ENCODE assay signal across 10 cellular contexts in the genomic region with DNA sequence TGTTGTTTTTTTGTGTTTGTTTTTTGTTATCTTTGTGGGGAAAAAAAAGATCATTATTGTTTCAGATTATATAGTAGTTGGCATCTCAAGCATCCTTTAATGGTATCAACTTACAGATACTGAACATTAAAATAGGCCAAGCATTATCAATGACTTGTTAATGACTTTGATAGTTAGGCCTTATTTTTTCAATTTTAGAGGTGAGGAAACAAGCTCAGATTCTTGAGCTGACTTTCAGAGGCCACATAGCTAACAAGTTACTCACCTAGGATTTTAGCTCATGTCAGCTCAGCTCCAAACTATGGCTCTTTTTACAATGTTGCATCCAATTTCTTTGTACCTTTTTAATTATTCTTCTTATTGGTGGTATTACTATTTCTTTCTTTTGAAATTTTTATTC. TPM values are rescaled to one million over a fixed set of nuclear protein-coding genes. Genes with fewer than 3 reads are reported as not detected.
DNase-seq lines count a peak whose midpoint lies in the region; ATAC-seq and TF ChIP-seq lines count a peak whose summit lies in the region.
"Had no signal": no experiment of that assay in that cellular context is flagged by ENCODE, and none has a peak within 500 bp of the region (broad histone marks: within the 10 kb centered on the region; RNA-seq: fewer than 3 reads in every experiment).

No MANE protein-coding gene starts in this region.

- DNase-seq in CD8-positive, alpha-beta T cell: no peak
- DNase-seq in astrocyte of the spinal cord (ENCODE audit: low read depth, low spot score) (peak; percentile 38), COR-L47 (lab: John Stamatoyannopoulos, UW) (no peak), left colon (no peak), DMS153 (lab: John Stamatoyannopoulos, UW) (no peak)
- DNase-seq: activated CD8-positive, alpha-beta memory T cell treated with anti-CD3 and anti-CD28 coated beads, Interleukin-2, amount 50 U/mL, for 48 hours had no signal

- H3K36me3 ChIP-seq in CD8-positive, alpha-beta T cell (ENCODE audit: insufficient read depth, low read length): no peaks in the 10 kb centered on the region
- H3K36me3 ChIP-seq in KOPT-K1 (ENCODE audit: insufficient read depth, low read length) (no peaks in the 10 kb centered on the region), mucosa of rectum (ENCODE audit: control insufficient read depth in 2 of 2, insufficient read depth in 2 of 2, low read length in 2 of 2) (no peaks in the 10 kb centered on the region)

- peaks cover 44% of the 10 kb centered on the region for H3K4me1 Mint-ChIP-seq in CD8-positive, alpha-beta T cell (ENCODE audit: low read depth)

- peak overlapping the region; percentile 99 for H3K4me3 Mint-ChIP-seq in CD8-positive, alpha-beta T cell

- no peaks in the 10 kb centered on the region for H3K27me3 Mint-ChIP-seq in CD8-positive, alpha-beta T cell (ENCODE audit: low read depth)

- H3K4me3 ChIP-seq in CD8-positive, alpha-beta T cell (ENCODE audit: low read depth, low read length): no peak overlapping the region
- H3K4me3 ChIP-seq in astrocyte of the spinal cord (ENCODE audit: low read depth, low read length): no peak overlapping the region
- H3K4me3 ChIP-seq in mucosa of rectum (ENCODE audit: low read length in 2 of 2): peak overlapping the region in 1 of 2 donors; percentile 15

- peak overlapping the region; percentile 97 for H3K27ac ChIP-seq in CD8-positive, alpha-beta T cell (ENCODE audit: low read depth, low read length)
- H3K27ac ChIP-seq in KOPT-K1 (ENCODE audit: low read depth, low read length, poor library complexity, severe bottlenecking) (peak overlapping the region; percentile 58), mucosa of rectum (ENCODE audit: low read depth in 2 of 2, low read length in 2 of 2) (peak overlapping the region; percentile 66 to 89)

- in situ Hi-C loops in astrocyte of the spinal cord (cut with HindIII; ENCODE audit: low sequenced_read_pairs): no loop called here

- TF ChIP-seq CTCF in CD8-positive, alpha-beta T cell (IDR thresholded peaks at IDR 0.05): no peak
- no peak for TF ChIP-seq CTCF in astrocyte of the spinal cord (IDR thresholded peaks at IDR 0.05; ENCODE audit: low read depth, low read length)

- H3K36me3 Mint-ChIP-seq in CD8-positive, alpha-beta T cell: peaks cover 30% of the 10 kb centered on the region

- ATAC-seq in CD8-positive, alpha-beta T cell: no peak
- no peak for ATAC-seq in HG03196 (IDR thresholded peaks at IDR 0.05; ENCODE audit: unreplicated experiment)
- ATAC-seq in left colon: no peak

- CTCF ChIA-PET in CD8-positive, alpha-beta T cell (lab: Charles Lee): interaction anchor here (0.8 to 11.1 kb wide), 9 partner anchors 15 to 167 kb away, joined by 3 to 84 read pairs (median 4); a partner anchor contains a TSS

- H3K27ac Mint-ChIP-seq in CD8-positive, alpha-beta T cell: peak overlapping the region; percentile 97

- POLR2A ChIA-PET in CD8-positive, alpha-beta T cell (lab: Charles Lee): interaction anchor here (0.6 to 7.8 kb wide), 9 partner anchors 9 to 145 kb away, joined by 3 to 52 read pairs (median 6); a partner anchor contains a TSS

- intact Hi-C loops in CD8-positive, alpha-beta T cell (cut with DNase I, micrococcal nuclease): loop anchor here (1.0 to 10.0 kb wide), 3 partner anchors 97 to 340 kb away; a partner anchor contains a TSS
- intact Hi-C loops in left colon (cut with DNase I, micrococcal nuclease): no loop called here

- H3K4me1 ChIP-seq in CD8-positive, alpha-beta T cell (ENCODE audit: insufficient read depth, low read length): peaks cover 32% of the 10 kb centered on the region
- H3K4me1 ChIP-seq in mucosa of rectum (ENCODE audit: control insufficient read depth in 2 of 2, insufficient read depth in 2 of 2, low read length in 2 of 2): peaks cover 13 to 21% of the 10 kb centered on the region in 2 donors

- H3K9me3 ChIP-seq in CD8-positive, alpha-beta T cell (ENCODE audit: low read length): no peaks in the 10 kb centered on the region
- H3K9me3 ChIP-seq in KOPT-K1 (ENCODE audit: insufficient read depth, low read length, poor library complexity, severe bottlenecking) (no peaks in the 10 kb centered on the region), mucosa of rectum (ENCODE audit: control insufficient read depth in 2 of 2, low read length in 2 of 2) (no peaks in the 10 kb centered on the region)

- no peaks in the 10 kb centered on the region for H3K9me3 Mint-ChIP-seq in CD8-positive, alpha-beta T cell

- H3K27me3 ChIP-seq in CD8-positive, alpha-beta T cell (ENCODE audit: insufficient read depth, low read length): no peaks in the 10 kb centered on the region
- H3K27me3 ChIP-seq in mucosa of rectum (ENCODE audit: control insufficient read depth in 2 of 2, insufficient read depth in 2 of 2, low read length in 2 of 2): no peaks in the 10 kb centered on the region

- H3K9ac ChIP-seq in mucosa of rectum (ENCODE audit: low read depth in 1 of 2, low read length in 2 of 2): peak overlapping the region in 1 of 2 donors; percentile 22

RNA-seq across cellular contexts. Expression of a gene that starts 0.5 kb away (rescaled TPM):
- 100 to 1,000 TPM; 225 to 234 TPM for total RNA-seq in CD8-positive, alpha-beta T cell
- 1,000 to 10,000 TPM in 1 of 2 donors, 100 to 1,000 TPM in 1; 955 to 1,006 TPM for total RNA-seq in left colon
- total RNA-seq: osteocyte had no signal

Comparison
In these comparisons a context has a peak if more than half of its experiments do, and no peak if none do; other contexts are left out.
1. RNA of a gene that starts 0.5 kb away (total RNA-seq): 955 to 1,006 TPM in left colon; 225 to 234 TPM in CD8-positive, alpha-beta T cell; every median in the first group is over 4 times any median in the second.
2. intact Hi-C loops: an anchor here in CD8-positive, alpha-beta T cell (1.0 to 10.0 kb wide); none called in left colon.
3. Peak in every context shown above with its lines, with median percentiles within 50 percentile points of each other: H3K27ac ChIP-seq.